2 cellular contexts compared by ENCODE assay signal in the genomic region with DNA sequence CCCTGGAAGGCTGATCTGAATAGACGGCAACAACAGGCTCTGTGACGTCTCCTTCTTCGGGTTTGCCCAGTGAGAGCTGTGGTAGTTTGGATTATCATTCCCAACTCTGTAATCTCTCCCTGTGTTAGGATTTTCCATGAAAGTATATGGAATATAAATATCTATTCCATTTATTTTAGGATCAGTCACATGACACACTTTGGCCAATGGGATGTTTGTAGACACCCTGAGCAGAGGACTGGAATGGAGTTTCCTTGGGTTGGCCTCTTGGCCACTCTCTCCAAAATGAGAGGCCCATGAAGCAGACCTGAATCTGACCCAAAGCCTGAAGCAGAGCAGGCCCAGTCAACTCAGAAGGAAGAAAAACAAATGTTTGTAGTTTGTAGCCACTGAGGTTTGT.
TF ChIP-seq lines count a peak whose summit lies in the region.

No MANE protein-coding gene starts in this region.

TF ChIP-seq in HCT116, 20 proteins besides CTCF, POLR2A, EP300 and RAD21:
- TF ChIP-seq JUND (IDR thresholded peaks at IDR 0.05), result no peak
- no peak for TF ChIP-seq YY1 (IDR thresholded peaks at IDR 0.05; ENCODE audit: extremely low read depth, insufficient replicate concordance, low read depth, low read length)
- no peak for TF ChIP-seq ZFX (IDR thresholded peaks at IDR 0.05)
- no peak for TF ChIP-seq EZH2 (IDR thresholded peaks at IDR 0.05)
- TF ChIP-seq, protein P1, sequence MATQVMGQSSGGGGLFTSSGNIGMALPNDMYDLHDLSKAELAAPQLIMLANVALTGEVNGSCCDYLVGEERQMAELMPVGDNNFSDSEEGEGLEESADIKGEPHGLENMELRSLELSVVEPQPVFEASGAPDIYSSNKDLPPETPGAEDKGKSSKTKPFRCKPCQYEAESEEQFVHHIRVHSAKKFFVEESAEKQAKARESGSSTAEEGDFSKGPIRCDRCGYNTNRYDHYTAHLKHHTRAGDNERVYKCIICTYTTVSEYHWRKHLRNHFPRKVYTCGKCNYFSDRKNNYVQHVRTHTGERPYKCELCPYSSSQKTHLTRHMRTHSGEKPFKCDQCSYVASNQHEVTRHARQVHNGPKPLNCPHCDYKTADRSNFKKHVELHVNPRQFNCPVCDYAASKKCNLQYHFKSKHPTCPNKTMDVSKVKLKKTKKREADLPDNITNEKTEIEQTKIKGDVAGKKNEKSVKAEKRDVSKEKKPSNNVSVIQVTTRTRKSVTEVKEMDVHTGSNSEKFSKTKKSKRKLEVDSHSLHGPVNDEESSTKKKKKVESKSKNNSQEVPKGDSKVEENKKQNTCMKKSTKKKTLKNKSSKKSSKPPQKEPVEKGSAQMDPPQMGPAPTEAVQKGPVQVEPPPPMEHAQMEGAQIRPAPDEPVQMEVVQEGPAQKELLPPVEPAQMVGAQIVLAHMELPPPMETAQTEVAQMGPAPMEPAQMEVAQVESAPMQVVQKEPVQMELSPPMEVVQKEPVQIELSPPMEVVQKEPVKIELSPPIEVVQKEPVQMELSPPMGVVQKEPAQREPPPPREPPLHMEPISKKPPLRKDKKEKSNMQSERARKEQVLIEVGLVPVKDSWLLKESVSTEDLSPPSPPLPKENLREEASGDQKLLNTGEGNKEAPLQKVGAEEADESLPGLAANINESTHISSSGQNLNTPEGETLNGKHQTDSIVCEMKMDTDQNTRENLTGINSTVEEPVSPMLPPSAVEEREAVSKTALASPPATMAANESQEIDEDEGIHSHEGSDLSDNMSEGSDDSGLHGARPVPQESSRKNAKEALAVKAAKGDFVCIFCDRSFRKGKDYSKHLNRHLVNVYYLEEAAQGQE (IDR thresholded peaks at IDR 0.05; ENCODE audit: low read depth), result no peak
- TF ChIP-seq, protein P2, sequence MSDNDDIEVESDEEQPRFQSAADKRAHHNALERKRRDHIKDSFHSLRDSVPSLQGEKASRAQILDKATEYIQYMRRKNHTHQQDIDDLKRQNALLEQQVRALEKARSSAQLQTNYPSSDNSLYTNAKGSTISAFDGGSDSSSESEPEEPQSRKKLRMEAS (IDR thresholded peaks at IDR 0.05), result no peak
- TF ChIP-seq CEBPB (IDR thresholded peaks at IDR 0.05; ENCODE audit: low read depth), result no peak
- TF ChIP-seq ELF1 (IDR thresholded peaks at IDR 0.05; ENCODE audit: borderline replicate concordance, low read depth), result no peak

TF ChIP-seq in H1, 55 proteins besides CTCF, POLR2A, EP300 and RAD21:
- TF ChIP-seq RNF2 (IDR thresholded peaks at IDR 0.05; ENCODE audit: borderline replicate concordance, low read depth, low read length, missing control alignments, poor library complexity, severe bottlenecking) (no peak), CBX5 (IDR thresholded peaks at IDR 0.05; ENCODE audit: low read depth, low read length) (no peak)
